In the genomic region with DNA sequence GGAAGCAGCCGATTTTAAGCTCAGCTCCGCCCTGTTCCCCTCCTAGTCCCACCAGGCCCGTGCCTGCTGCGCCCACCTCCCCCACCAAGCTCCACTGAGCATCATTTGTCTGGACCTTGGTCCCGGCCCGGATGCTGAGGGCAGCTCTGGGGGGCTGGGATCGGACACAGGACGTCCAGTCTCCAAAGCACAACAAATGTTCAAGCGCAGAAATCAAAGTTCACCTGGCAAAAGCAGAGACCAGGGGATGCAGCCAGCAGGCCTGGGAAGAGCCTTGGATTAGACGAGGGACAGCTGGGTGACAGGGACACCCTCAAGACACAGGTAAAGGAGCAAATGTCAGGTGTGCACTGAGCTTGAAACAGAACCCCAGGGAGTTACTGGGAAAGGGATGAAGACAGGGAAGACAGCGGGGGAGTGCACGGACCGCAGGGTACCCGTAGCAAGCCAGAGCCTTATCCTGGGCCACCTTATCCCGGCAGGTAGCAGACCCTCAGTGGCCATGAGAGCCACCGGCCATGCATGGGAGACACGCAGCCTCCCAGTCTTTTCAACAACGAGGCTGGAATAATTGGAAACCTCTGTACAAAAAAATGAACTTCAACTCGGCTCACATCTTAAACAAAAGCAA, we compare ENCODE assay signal across 1 cellular context.
TF ChIP-seq lines count a peak whose summit lies in the region.

No MANE protein-coding gene starts in this region.

TF ChIP-seq in HepG2, 621 proteins besides CTCF, POLR2A, EP300 and RAD21 (continued from another document and continues in another):
- TF ChIP-seq, protein P1, sequence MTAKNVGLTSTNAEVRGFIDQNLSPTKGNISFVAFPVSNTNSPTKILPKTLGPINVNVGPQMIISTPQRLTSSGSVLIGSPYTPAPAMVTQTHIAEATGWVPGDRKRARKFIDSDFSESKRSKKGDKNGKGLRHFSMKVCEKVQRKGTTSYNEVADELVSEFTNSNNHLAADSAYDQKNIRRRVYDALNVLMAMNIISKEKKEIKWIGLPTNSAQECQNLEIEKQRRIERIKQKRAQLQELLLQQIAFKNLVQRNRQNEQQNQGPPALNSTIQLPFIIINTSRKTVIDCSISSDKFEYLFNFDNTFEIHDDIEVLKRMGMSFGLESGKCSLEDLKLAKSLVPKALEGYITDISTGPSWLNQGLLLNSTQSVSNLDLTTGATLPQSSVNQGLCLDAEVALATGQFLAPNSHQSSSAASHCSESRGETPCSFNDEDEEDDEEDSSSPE (CRISPR knock-in tag; IDR thresholded peaks at IDR 0.05) = peak; percentile 32; the same call in 1 of the 2 replicates
- TF ChIP-seq KAT8 (CRISPR knock-in tag; IDR thresholded peaks at IDR 0.05) (peak; percentile 76), CCDC6 (CRISPR knock-in tag; IDR thresholded peaks at IDR 0.05) (no peak), ZBTB7A (CRISPR knock-in tag; IDR thresholded peaks at IDR 0.05) (peak; percentile 95), ZNF766 (CRISPR knock-in tag; IDR thresholded peaks at IDR 0.05; ENCODE audit: borderline replicate concordance) (peak; percentile 43; the same call in 1 of the 2 replicates), HNRNPLL (IDR thresholded peaks at IDR 0.05; ENCODE audit: low read depth, low read length, poor library complexity, severe bottlenecking) (no peak), DMAP1 (CRISPR knock-in tag; IDR thresholded peaks at IDR 0.05) (peak; percentile 76; the same call in 1 of the 2 replicates), ZNF260 (CRISPR knock-in tag; IDR thresholded peaks at IDR 0.05; ENCODE audit: borderline replicate concordance, low read depth) (no peak), RARG (CRISPR knock-in tag; IDR thresholded peaks at IDR 0.05; ENCODE audit: low read depth) (no peak), SRF (IDR thresholded peaks at IDR 0.05; ENCODE audit: low read depth, low read length) (no peak), MXI1 (IDR thresholded peaks at IDR 0.05; ENCODE audit: borderline replicate concordance, low read depth, low read length) (no peak), ZBTB42 (CRISPR knock-in tag; IDR thresholded peaks at IDR 0.05) (no peak), MTF1 (CRISPR knock-in tag; IDR thresholded peaks at IDR 0.05) (no peak), ZNF180 (CRISPR knock-in tag; IDR thresholded peaks at IDR 0.05; ENCODE audit: borderline replicate concordance, low read depth) (no peak), SOX5 (CRISPR knock-in tag; IDR thresholded peaks at IDR 0.05; ENCODE audit: borderline replicate concordance) (peak; percentile 77; the same call in 1 of the 2 replicates), ZFP1 (CRISPR knock-in tag; IDR thresholded peaks at IDR 0.05) (0 out of 2 replicates have a peak, but pooled peaks have one; percentile 77), U2AF2 (IDR thresholded peaks at IDR 0.05; ENCODE audit: low read depth, low read length) (no peak), KMT2B (CRISPR knock-in tag; IDR thresholded peaks at IDR 0.05) (no peak; the same call in 1 of the 2 replicates), REL (CRISPR knock-in tag; conservative IDR thresholded peaks at IDR 0.05) (0 out of 2 replicates have a peak, but pooled peaks have one; percentile 28), HNRNPUL1 (IDR thresholded peaks at IDR 0.05; ENCODE audit: low read depth, low read length) (no peak), PRPF4 (IDR thresholded peaks at IDR 0.05; ENCODE audit: low read depth, low read length, poor library complexity, severe bottlenecking) (peak; percentile 64), MIER3 (CRISPR knock-in tag; IDR thresholded peaks at IDR 0.05; ENCODE audit: borderline replicate concordance) (peak; percentile 82; the same call in 1 of the 2 replicates), TEAD2 (CRISPR knock-in tag; IDR thresholded peaks at IDR 0.05) (no peak), REPIN1 (CRISPR knock-in tag; IDR thresholded peaks at IDR 0.05; ENCODE audit: borderline replicate concordance, low read depth) (peak; percentile 81), PHF20 (CRISPR knock-in tag; IDR thresholded peaks at IDR 0.05) (no peak), ZNF121 (CRISPR knock-in tag; IDR thresholded peaks at IDR 0.05) (no peak), POLR2AphosphoS2 (IDR thresholded peaks at IDR 0.05; ENCODE audit: low read depth, low read length) (no peak), EEA1 (CRISPR knock-in tag; IDR thresholded peaks at IDR 0.05; ENCODE audit: borderline replicate concordance) (0 out of 2 replicates have a peak, but pooled peaks have one; percentile 46), ZNF83 (CRISPR knock-in tag; IDR thresholded peaks at IDR 0.05; ENCODE audit: borderline replicate concordance) (no peak), ZZZ3 (CRISPR knock-in tag; IDR thresholded peaks at IDR 0.05; ENCODE audit: borderline replicate concordance) (no peak)
- TF ChIP-seq, protein P2, sequence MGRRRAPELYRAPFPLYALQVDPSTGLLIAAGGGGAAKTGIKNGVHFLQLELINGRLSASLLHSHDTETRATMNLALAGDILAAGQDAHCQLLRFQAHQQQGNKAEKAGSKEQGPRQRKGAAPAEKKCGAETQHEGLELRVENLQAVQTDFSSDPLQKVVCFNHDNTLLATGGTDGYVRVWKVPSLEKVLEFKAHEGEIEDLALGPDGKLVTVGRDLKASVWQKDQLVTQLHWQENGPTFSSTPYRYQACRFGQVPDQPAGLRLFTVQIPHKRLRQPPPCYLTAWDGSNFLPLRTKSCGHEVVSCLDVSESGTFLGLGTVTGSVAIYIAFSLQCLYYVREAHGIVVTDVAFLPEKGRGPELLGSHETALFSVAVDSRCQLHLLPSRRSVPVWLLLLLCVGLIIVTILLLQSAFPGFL (CRISPR knock-in tag; IDR thresholded peaks at IDR 0.05) = no peak
- TF ChIP-seq, protein P3, sequence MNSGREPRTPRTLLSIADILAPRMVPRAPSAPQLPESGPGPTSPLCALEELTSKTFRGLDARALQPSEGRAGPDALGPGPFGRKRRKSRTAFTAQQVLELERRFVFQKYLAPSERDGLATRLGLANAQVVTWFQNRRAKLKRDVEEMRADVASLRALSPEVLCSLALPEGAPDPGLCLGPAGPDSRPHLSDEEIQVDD (CRISPR knock-in tag; IDR thresholded peaks at IDR 0.05; ENCODE audit: borderline replicate concordance) = no peak
- TF ChIP-seq, protein P4, sequence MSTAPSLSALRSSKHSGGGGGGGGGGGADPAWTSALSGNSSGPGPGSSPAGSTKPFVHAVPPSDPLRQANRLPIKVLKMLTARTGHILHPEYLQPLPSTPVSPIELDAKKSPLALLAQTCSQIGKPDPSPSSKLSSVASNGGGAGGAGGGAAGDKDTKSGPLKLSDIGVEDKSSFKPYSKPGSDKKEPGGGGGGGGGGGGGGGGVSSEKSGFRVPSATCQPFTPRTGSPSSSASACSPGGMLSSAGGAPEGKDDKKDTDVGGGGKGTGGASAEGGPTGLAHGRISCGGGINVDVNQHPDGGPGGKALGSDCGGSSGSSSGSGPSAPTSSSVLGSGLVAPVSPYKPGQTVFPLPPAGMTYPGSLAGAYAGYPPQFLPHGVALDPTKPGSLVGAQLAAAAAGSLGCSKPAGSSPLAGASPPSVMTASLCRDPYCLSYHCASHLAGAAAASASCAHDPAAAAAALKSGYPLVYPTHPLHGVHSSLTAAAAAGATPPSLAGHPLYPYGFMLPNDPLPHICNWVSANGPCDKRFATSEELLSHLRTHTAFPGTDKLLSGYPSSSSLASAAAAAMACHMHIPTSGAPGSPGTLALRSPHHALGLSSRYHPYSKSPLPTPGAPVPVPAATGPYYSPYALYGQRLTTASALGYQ (CRISPR knock-in tag; IDR thresholded peaks at IDR 0.05) = peak; percentile 26; the same call in 1 of the 2 replicates
- TF ChIP-seq, protein P5, sequence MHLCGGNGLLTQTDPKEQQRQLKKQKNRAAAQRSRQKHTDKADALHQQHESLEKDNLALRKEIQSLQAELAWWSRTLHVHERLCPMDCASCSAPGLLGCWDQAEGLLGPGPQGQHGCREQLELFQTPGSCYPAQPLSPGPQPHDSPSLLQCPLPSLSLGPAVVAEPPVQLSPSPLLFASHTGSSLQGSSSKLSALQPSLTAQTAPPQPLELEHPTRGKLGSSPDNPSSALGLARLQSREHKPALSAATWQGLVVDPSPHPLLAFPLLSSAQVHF (CRISPR knock-in tag; IDR thresholded peaks at IDR 0.05) = no peak; the same call in 1 of the 2 replicates
- TF ChIP-seq, protein P6, sequence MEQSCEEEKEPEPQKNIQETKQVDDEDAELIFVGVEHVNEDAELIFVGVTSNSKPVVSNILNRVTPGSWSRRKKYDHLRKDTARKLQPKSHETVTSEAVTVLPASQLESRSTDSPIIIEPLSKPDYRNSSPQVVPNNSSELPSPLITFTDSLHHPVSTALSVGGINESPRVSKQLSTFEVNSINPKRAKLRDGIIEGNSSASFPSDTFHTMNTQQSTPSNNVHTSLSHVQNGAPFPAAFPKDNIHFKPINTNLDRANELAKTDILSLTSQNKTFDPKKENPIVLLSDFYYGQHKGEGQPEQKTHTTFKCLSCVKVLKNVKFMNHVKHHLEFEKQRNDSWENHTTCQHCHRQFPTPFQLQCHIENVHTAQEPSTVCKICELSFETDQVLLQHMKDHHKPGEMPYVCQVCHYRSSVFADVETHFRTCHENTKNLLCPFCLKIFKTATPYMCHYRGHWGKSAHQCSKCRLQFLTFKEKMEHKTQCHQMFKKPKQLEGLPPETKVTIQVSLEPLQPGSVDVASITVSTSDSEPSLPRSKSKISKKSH (CRISPR knock-in tag; IDR thresholded peaks at IDR 0.05; ENCODE audit: borderline replicate concordance) = no peak
- TF ChIP-seq, protein P7, sequence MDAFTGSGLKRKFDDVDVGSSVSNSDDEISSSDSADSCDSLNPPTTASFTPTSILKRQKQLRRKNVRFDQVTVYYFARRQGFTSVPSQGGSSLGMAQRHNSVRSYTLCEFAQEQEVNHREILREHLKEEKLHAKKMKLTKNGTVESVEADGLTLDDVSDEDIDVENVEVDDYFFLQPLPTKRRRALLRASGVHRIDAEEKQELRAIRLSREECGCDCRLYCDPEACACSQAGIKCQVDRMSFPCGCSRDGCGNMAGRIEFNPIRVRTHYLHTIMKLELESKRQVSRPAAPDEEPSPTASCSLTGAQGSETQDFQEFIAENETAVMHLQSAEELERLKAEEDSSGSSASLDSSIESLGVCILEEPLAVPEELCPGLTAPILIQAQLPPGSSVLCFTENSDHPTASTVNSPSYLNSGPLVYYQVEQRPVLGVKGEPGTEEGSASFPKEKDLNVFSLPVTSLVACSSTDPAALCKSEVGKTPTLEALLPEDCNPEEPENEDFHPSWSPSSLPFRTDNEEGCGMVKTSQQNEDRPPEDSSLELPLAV (CRISPR knock-in tag; conservative IDR thresholded peaks at IDR 0.05; ENCODE audit: low read depth) = no peak
- TF ChIP-seq, protein P8, sequence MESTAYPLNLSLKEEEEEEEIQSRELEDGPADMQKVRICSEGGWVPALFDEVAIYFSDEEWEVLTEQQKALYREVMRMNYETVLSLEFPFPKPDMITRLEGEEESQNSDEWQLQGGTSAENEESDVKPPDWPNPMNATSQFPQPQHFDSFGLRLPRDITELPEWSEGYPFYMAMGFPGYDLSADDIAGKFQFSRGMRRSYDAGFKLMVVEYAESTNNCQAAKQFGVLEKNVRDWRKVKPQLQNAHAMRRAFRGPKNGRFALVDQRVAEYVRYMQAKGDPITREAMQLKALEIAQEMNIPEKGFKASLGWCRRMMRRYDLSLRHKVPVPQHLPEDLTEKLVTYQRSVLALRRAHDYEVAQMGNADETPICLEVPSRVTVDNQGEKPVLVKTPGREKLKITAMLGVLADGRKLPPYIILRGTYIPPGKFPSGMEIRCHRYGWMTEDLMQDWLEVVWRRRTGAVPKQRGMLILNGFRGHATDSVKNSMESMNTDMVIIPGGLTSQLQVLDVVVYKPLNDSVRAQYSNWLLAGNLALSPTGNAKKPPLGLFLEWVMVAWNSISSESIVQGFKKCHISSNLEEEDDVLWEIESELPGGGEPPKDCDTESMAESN (CRISPR knock-in tag; conservative IDR thresholded peaks at IDR 0.05) = no peak
- TF ChIP-seq, protein P9, sequence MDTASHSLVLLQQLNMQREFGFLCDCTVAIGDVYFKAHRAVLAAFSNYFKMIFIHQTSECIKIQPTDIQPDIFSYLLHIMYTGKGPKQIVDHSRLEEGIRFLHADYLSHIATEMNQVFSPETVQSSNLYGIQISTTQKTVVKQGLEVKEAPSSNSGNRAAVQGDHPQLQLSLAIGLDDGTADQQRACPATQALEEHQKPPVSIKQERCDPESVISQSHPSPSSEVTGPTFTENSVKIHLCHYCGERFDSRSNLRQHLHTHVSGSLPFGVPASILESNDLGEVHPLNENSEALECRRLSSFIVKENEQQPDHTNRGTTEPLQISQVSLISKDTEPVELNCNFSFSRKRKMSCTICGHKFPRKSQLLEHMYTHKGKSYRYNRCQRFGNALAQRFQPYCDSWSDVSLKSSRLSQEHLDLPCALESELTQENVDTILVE (CRISPR knock-in tag; IDR thresholded peaks at IDR 0.05) = no peak; the same call in 1 of the 2 replicates
- TF ChIP-seq, protein P10, sequence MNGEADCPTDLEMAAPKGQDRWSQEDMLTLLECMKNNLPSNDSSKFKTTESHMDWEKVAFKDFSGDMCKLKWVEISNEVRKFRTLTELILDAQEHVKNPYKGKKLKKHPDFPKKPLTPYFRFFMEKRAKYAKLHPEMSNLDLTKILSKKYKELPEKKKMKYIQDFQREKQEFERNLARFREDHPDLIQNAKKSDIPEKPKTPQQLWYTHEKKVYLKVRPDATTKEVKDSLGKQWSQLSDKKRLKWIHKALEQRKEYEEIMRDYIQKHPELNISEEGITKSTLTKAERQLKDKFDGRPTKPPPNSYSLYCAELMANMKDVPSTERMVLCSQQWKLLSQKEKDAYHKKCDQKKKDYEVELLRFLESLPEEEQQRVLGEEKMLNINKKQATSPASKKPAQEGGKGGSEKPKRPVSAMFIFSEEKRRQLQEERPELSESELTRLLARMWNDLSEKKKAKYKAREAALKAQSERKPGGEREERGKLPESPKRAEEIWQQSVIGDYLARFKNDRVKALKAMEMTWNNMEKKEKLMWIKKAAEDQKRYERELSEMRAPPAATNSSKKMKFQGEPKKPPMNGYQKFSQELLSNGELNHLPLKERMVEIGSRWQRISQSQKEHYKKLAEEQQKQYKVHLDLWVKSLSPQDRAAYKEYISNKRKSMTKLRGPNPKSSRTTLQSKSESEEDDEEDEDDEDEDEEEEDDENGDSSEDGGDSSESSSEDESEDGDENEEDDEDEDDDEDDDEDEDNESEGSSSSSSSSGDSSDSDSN (CRISPR knock-in tag; IDR thresholded peaks at IDR 0.05) = peak; percentile 69
